ENCODE assay signal across 31 cellular contexts in the genomic region with DNA sequence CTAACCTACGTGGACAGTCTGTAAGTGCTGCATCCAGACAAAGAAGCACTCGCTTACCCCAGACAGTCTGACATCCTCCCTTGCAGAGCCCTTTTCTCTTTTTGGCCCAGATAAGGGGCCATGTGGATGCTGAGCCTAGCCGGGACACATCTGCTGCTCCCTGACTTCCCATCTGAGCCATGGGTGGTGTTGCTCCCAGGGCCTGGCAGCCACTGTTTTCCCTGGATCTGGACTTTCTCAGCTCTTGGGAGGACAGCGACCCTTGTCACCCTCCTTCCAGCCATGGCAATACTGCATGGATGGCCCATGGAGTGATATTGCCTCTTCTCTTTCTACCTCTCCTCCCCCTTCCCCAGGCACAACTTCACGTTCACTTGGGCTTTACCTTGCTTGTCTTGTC. TPM values are rescaled to one million over a fixed set of nuclear protein-coding genes. Genes with fewer than 3 reads are reported as not detected.
DNase-seq lines count a peak whose midpoint lies in the region; ATAC-seq and TF ChIP-seq lines count a peak whose summit lies in the region.
"Had no signal": no experiment of that assay in that cellular context is flagged by ENCODE, and none has a peak within 500 bp of the region (broad histone marks: within the 10 kb centered on the region; RNA-seq: fewer than 3 reads in every experiment).

No MANE protein-coding gene starts in this region.

- peaks cover 41% of the 10 kb centered on the region for H3K79me2 ChIP-seq in smooth muscle cell (ENCODE audit: low read depth)

- peaks cover 98% of the 10 kb centered on the region for H3K4me1 ChIP-seq in left ventricle myocardium inferior
- H3K4me1 ChIP-seq in smooth muscle cell (ENCODE audit: low read depth): peaks cover 28% of the 10 kb centered on the region

- peaks cover 18% of the 10 kb centered on the region for H3F3A ChIP-seq in smooth muscle cell (ENCODE audit: low read depth)

- H3K4me2 ChIP-seq in smooth muscle cell: peak overlapping the region; percentile 23

- no peak overlapping the region for H3K9ac ChIP-seq in smooth muscle cell (ENCODE audit: low read depth)

- H3K27ac Mint-ChIP-seq in natural killer cell treated with Interleukin-12 subunit alpha and Interleukin-12 subunit beta and Interleukin-15 and Interleukin-18, amount 100 ng/mL, for 72 hours: no peak overlapping the region
- H3K27ac Mint-ChIP-seq in natural killer cell: no peak overlapping the region
- H3K27ac Mint-ChIP-seq in activated T-cell treated with anti-CD3 and anti-CD28 coated beads, Interleukin-2, amount 50 U/mL, for 24 hours: no peak overlapping the region
- H3K27ac Mint-ChIP-seq: activated CD8-positive, alpha-beta memory T cell treated with anti-CD3 and anti-CD28 coated beads, Interleukin-2, amount 10 ng/mL, durations not matched to agents 7 days and 5 days; activated naive CD4-positive, alpha-beta T cell treated with anti-CD3 and anti-CD28 coated beads for 36 hours; activated T-cell treated with anti-CD3 and anti-CD28 coated beads, Interleukin-2, amount 50 U/mL, for 72 hours; B cell had no signal

- peak; percentile 10 for DNase-seq in natural killer cell treated with Interleukin-12 subunit alpha and Interleukin-12 subunit beta and Interleukin-15 and Interleukin-18, amount 100 ng/mL, for 72 hours (ENCODE audit: low spot score)
- DNase-seq in natural killer cell (no peak), left ventricle myocardium inferior (no peak), smooth muscle cell (lab: John Stamatoyannopoulos, UW; ENCODE audit: unreplicated experiment) (no peak), SKM-1 treated with dmso at 0.1 percent for 144 hours (lab: John Stamatoyannopoulos, UW; ENCODE audit: unreplicated experiment) (no peak), COR-L47 (lab: John Stamatoyannopoulos, UW) (no peak), inferior parietal cortex (ENCODE audit: extremely low spot score) (no peak)
- DNase-seq in activated T-cell treated with anti-CD3 and anti-CD28 coated beads, Interleukin-2, amount 50 U/mL, for 24 hours: no peak
- DNase-seq: activated CD4-positive, CD25-positive, alpha-beta regulatory T cell; activated CD8-positive, alpha-beta memory T cell treated with anti-CD3 and anti-CD28 coated beads, Interleukin-2, amount 10 ng/mL, durations not matched to agents 7 days and 5 days; activated naive CD4-positive, alpha-beta T cell treated with anti-CD3 and anti-CD28 coated beads for 36 hours; activated T-cell treated with anti-CD3 and anti-CD28 coated beads, Interleukin-2, amount 50 U/mL, for 72 hours; Caco-2; colonic mucosa; DMS79; effector memory CD4-positive, alpha-beta T cell; foreskin fibroblast; GF-D8; mesenchymal stem cell; NCI-H187; NCI-H526 treated with DMSO at 0.1 percent for 48 hours; SJCRH30; stimulated activated CD4-positive, alpha-beta T cell treated with anti-CD3 and anti-CD28 coated beads, Interleukin-12 subunit alpha, Interleukin-12 subunit beta, amount 100 ng/mL, for 4 hours; stimulated activated CD4-positive, alpha-beta T cell treated with anti-CD3 and anti-CD28 coated beads, Interleukin-4, amount 100 ng/mL, for 24 hours; stimulated activated naive CD4-positive, alpha-beta T cell; T-helper 1 cell; testis had no signal

- H3K9me3 Mint-ChIP-seq in natural killer cell treated with Interleukin-12 subunit alpha and Interleukin-12 subunit beta and Interleukin-15 and Interleukin-18, amount 100 ng/mL, for 72 hours: no peaks in the 10 kb centered on the region
- no peaks in the 10 kb centered on the region for H3K9me3 Mint-ChIP-seq in natural killer cell
- H3K9me3 Mint-ChIP-seq in activated T-cell treated with anti-CD3 and anti-CD28 coated beads, Interleukin-2, amount 50 U/mL, for 24 hours: no peaks in the 10 kb centered on the region
- H3K9me3 Mint-ChIP-seq: activated naive CD4-positive, alpha-beta T cell treated with anti-CD3 and anti-CD28 coated beads for 36 hours; activated T-cell treated with anti-CD3 and anti-CD28 coated beads, Interleukin-2, amount 50 U/mL, for 72 hours had no signal

- 75% methylated on average over 5 of the region's 5 CpGs for WGBS in smooth muscle cell (ENCODE audit: low lambda C conversion rate)

- H3K4me3 ChIP-seq in left ventricle myocardium inferior (peak overlapping the region; percentile 85), smooth muscle cell (no peak overlapping the region)
- H3K4me3 ChIP-seq: colonic mucosa, HAP-1, SJCRH30, testis had no signal

- peaks cover 8 to 19% of the 10 kb centered on the region in 2 donors for H3K27me3 Mint-ChIP-seq in natural killer cell treated with Interleukin-12 subunit alpha and Interleukin-12 subunit beta and Interleukin-15 and Interleukin-18, amount 100 ng/mL, for 72 hours
- H3K27me3 Mint-ChIP-seq in natural killer cell (ENCODE audit: low read depth in 2 of 2): peaks cover 0 to 10% of the 10 kb centered on the region in 2 donors
- H3K27me3 Mint-ChIP-seq in activated T-cell treated with anti-CD3 and anti-CD28 coated beads, Interleukin-2, amount 50 U/mL, for 24 hours: peaks cover 39% of the 10 kb centered on the region

- no peak for TF ChIP-seq CTCF in natural killer cell (IDR thresholded peaks at IDR 0.05)
- no peak for TF ChIP-seq CTCF in left ventricle myocardium inferior (IDR thresholded peaks at IDR 0.05; ENCODE audit: borderline replicate concordance)
- no peak for TF ChIP-seq CTCF in smooth muscle cell (IDR thresholded peaks at IDR 0.05; ENCODE audit: borderline replicate concordance, insufficient read depth, poor library complexity, severe bottlenecking)

- no peaks in the 10 kb centered on the region for H3K27me3 ChIP-seq in left ventricle myocardium inferior (ENCODE audit: low read depth)
- H3K27me3 ChIP-seq in smooth muscle cell (ENCODE audit: low read depth): no peaks in the 10 kb centered on the region
- H3K27me3 ChIP-seq: breast epithelium, colonic mucosa, SJCRH30, testis had no signal

- no peaks in the 10 kb centered on the region for H3K36me3 Mint-ChIP-seq in natural killer cell treated with Interleukin-12 subunit alpha and Interleukin-12 subunit beta and Interleukin-15 and Interleukin-18, amount 100 ng/mL, for 72 hours
- H3K36me3 Mint-ChIP-seq in natural killer cell: no peaks in the 10 kb centered on the region
- H3K36me3 Mint-ChIP-seq in activated T-cell treated with anti-CD3 and anti-CD28 coated beads, Interleukin-2, amount 50 U/mL, for 24 hours (ENCODE audit: low read depth): no peaks in the 10 kb centered on the region
- H3K36me3 Mint-ChIP-seq: activated CD8-positive, alpha-beta memory T cell treated with anti-CD3 and anti-CD28 coated beads, Interleukin-2, amount 10 ng/mL, durations not matched to agents 7 days and 5 days had no signal

- no peak overlapping the region for H3K4me3 Mint-ChIP-seq in natural killer cell treated with Interleukin-12 subunit alpha and Interleukin-12 subunit beta and Interleukin-15 and Interleukin-18, amount 100 ng/mL, for 72 hours
- no peak overlapping the region for H3K4me3 Mint-ChIP-seq in natural killer cell
- H3K4me3 Mint-ChIP-seq in activated T-cell treated with anti-CD3 and anti-CD28 coated beads, Interleukin-2, amount 50 U/mL, for 24 hours: no peak overlapping the region
- H3K4me3 Mint-ChIP-seq: activated CD8-positive, alpha-beta memory T cell treated with anti-CD3 and anti-CD28 coated beads, Interleukin-2, amount 10 ng/mL, durations not matched to agents 7 days and 5 days; activated naive CD4-positive, alpha-beta T cell treated with anti-CD3 and anti-CD28 coated beads for 36 hours; activated T-cell treated with anti-CD3 and anti-CD28 coated beads, Interleukin-2, amount 50 U/mL, for 72 hours; B cell had no signal

- intact Hi-C loops in natural killer cell (cut with micrococcal nuclease): no loop called here
- intact Hi-C loops in left ventricle myocardium inferior (cut with micrococcal nuclease): loop anchor here (10.0 kb wide), 1 partner anchor 50 kb away; no protein-coding TSS in a partner anchor

- no peaks in the 10 kb centered on the region for H3K9me3 ChIP-seq in left ventricle myocardium inferior (replicated peaks)
- no peaks in the 10 kb centered on the region for H3K9me3 ChIP-seq in smooth muscle cell (replicated peaks; ENCODE audit: low read depth)
- H3K9me3 ChIP-seq: breast epithelium, Caco-2, colonic mucosa, HAP-1, SJCRH30, testis had no signal

- no peak for ATAC-seq in natural killer cell treated with Interleukin-12 subunit alpha and Interleukin-12 subunit beta and Interleukin-15 and Interleukin-18, amount 100 ng/mL, for 72 hours
- no peak for ATAC-seq in natural killer cell
- ATAC-seq: activated CD8-positive, alpha-beta memory T cell treated with anti-CD3 and anti-CD28 coated beads, Interleukin-2, amount 10 ng/mL, durations not matched to agents 7 days and 5 days; activated T-cell treated with anti-CD3 and anti-CD28 coated beads, Interleukin-2, amount 50 U/mL, for 72 hours; Panc1 had no signal

- H3K27ac ChIP-seq in left ventricle myocardium inferior (replicated peaks) (peak overlapping the region; percentile 97), smooth muscle cell (ENCODE audit: low read depth) (peak overlapping the region; percentile 42)
- H3K27ac ChIP-seq: colonic mucosa, SJCRH30, testis had no signal

- peaks cover 20% of the 10 kb centered on the region for H4K20me1 ChIP-seq in smooth muscle cell (ENCODE audit: low read depth)

- H3K36me3 ChIP-seq in left ventricle myocardium inferior (peaks cover 6% of the 10 kb centered on the region), smooth muscle cell (ENCODE audit: low read depth) (no peaks in the 10 kb centered on the region)
- H3K36me3 ChIP-seq: breast epithelium, colonic mucosa, HAP-1 had no signal

- H3K4me1 Mint-ChIP-seq in natural killer cell treated with Interleukin-12 subunit alpha and Interleukin-12 subunit beta and Interleukin-15 and Interleukin-18, amount 100 ng/mL, for 72 hours (ENCODE audit: low read depth in 2 of 2): peaks cover 4 to 7% of the 10 kb centered on the region in 2 donors
- H3K4me1 Mint-ChIP-seq in natural killer cell: peaks cover 5 to 9% of the 10 kb centered on the region in 2 donors
- peaks cover 2% of the 10 kb centered on the region for H3K4me1 Mint-ChIP-seq in activated T-cell treated with anti-CD3 and anti-CD28 coated beads, Interleukin-2, amount 50 U/mL, for 24 hours (ENCODE audit: low read depth)

- H2AFZ ChIP-seq in smooth muscle cell (ENCODE audit: low read depth): no peak overlapping the region

RNA-seq across cellular contexts. Expression of gene NEURL1B, which starts 4.2 kb away (rescaled TPM):
- total RNA-seq in natural killer cell treated with Interleukin-12 subunit alpha and Interleukin-12 subunit beta and Interleukin-15 and Interleukin-18, amount 100 ng/mL, for 72 hours: under 1 TPM; 0.14 to 0.36 TPM
- total RNA-seq in natural killer cell (under 1 TPM; 0.28 to 0.54 (median 0.45) TPM), left ventricle myocardium inferior (24.0 TPM), smooth muscle cell (10.0 and 17.7 TPM in 2 replicates)
- polyA plus RNA-seq in smooth muscle cell: 3.1 and 3.7 TPM in 2 replicates
